In the genomic region with DNA sequence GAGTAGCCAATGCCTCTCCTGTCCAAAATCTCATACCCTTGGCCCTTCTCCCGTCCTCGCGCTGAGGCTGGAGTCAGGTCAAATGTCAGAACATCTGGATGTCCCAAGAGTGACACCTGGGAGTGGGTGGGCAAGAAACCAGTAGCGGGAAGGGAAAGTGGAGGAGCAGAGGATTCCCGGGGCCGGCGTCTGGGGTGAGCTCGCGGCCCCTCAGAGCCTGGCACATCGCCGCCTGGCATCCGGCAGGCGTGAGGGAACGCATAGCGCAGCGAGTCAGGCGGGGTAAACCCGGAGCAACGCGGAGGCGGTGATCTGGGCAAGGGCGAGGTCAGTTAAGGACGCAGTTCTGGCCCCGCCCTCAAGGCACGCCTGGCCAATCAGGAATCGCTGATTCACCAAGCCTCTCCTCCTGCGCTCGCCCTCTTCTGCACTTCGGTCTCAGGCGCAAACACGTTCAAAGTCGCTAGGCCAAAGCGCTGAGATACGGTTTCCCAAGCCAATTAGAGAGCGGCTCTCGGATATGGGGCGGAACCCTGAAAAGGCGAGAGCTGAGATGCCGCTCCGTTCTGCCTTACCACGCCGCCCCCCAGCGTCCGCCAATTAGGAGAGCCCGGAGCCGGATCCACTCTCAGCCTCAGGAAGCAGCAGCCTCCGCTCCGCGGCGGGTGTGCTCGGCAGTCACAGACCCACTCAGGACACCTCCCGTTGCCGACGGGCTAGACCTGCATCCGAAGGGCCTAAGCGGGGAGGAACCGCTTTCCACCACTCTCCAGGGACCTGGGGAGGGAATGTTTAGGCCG, we compare ENCODE assay signal across 8 cellular contexts. TPM values are rescaled to one million over a fixed set of nuclear protein-coding genes. Genes with fewer than 3 reads are reported as not detected.
DNase-seq lines count a peak whose midpoint lies in the region; ATAC-seq and TF ChIP-seq lines count a peak whose summit lies in the region.

No MANE protein-coding gene starts in this region.

- peak overlapping the region; percentile 91 for H3K4me3 Mint-ChIP-seq in activated B cell treated with CpG ODN at 0.5 μM for 24 hours

- H3K36me3 Mint-ChIP-seq in activated B cell treated with CpG ODN at 0.5 μM for 24 hours (ENCODE audit: low read depth): peaks cover 26% of the 10 kb centered on the region

- no peaks in the 10 kb centered on the region for H3K27me3 ChIP-seq in AG04450 (ENCODE audit: control insufficient read depth, insufficient read depth, low read length)
- H3K27me3 ChIP-seq in spleen (replicated peaks in 1 of 7): peaks cover 0 to 16% (median 0%) of the 10 kb centered on the region in 7 donors

- TF ChIP-seq CTCF in AG04450 (IDR thresholded peaks at IDR 0.05; ENCODE audit: low read depth, low read length) (peak; percentile 26; the same call in 1 of the 2 replicates), activated B cell treated with CpG ODN at 0.5 μM for 24 hours (IDR thresholded peaks at IDR 0.05) (no peak), spleen (IDR thresholded peaks at IDR 0.05 in 8 of 11, conservative IDR thresholded peaks at IDR 0.05 in 3 of 11) (peak in 7 of 11 experiments; percentile 10 to 58 (median 27))

- POLR2A ChIA-PET in AG04450 (lab: Yijun Ruan, JAX): interaction anchor here (0.6 to 3.7 kb wide), 9 partner anchors 11 to 363 kb away, joined by 3 to 52 read pairs (median 5); a partner anchor contains a TSS
- POLR2A ChIA-PET in activated B cell treated with CpG ODN at 0.5 μM for 24 hours (lab: Charles Lee): interaction anchor here (0.5 to 5.5 kb wide), 42 partner anchors 10 to 1059 kb away, joined by 3 to 55 read pairs (median 5); a partner anchor contains a TSS

- no peaks in the 10 kb centered on the region for H3K27me3 Mint-ChIP-seq in activated B cell treated with CpG ODN at 0.5 μM for 24 hours

- H3K36me3 ChIP-seq in spleen: peaks cover 0 to 22% (median 0%) of the 10 kb centered on the region in 6 donors

- peak overlapping the region; percentile 80 for H3K4me3 ChIP-seq in AG04450 (ENCODE audit: low read depth, low read length)
- H3K4me3 ChIP-seq in spleen: peak overlapping the region; percentile 36 to 73 (median 52)

- DNase-seq in AG04450 (ENCODE audit: low read depth, low spot score) (peak; percentile 98), NCI-H2227 treated with DMSO at 0.1 percent for 48 hours (lab: John Stamatoyannopoulos, UW) (peak; percentile 99), activated B cell treated with CpG ODN at 0.5 μM for 24 hours (peak; percentile 86), inferior parietal cortex (ENCODE audit: extremely low spot score) (peak; percentile 98), spleen (peak; percentile 98)
- peak; percentile 97 for DNase-seq in central memory CD4-positive, alpha-beta T cell

- CTCF ChIA-PET in AG04450 (lab: Charles Lee) (interaction anchor here (0.6 to 4.7 kb wide), 29 partner anchors 12 to 410 kb away, joined by 3 to 72 read pairs (median 5); a partner anchor contains a TSS), activated B cell treated with CpG ODN at 0.5 μM for 24 hours (lab: Charles Lee) (interaction anchor here (1.1 to 2.5 kb wide), 23 partner anchors 22 to 315 kb away, joined by 3 to 29 read pairs (median 7); a partner anchor contains a TSS)

- peak; percentile 25 to 77 (median 71) for TF ChIP-seq POLR2A in spleen (IDR thresholded peaks at IDR 0.05)

- H3K9me3 ChIP-seq in AG04450 (ENCODE audit: control insufficient read depth, insufficient read depth, low read length): no peaks in the 10 kb centered on the region
- H3K9me3 ChIP-seq in spleen: no peaks in the 10 kb centered on the region

- H3K27ac Mint-ChIP-seq in activated B cell treated with CpG ODN at 0.5 μM for 24 hours: peak overlapping the region; percentile 91

- H3K27ac ChIP-seq in AG04450 (ENCODE audit: low read depth, low read length) (peak overlapping the region; percentile 97), spleen (peak overlapping the region; percentile 89 to 93 (median 91))

- ATAC-seq in GM18907 (IDR thresholded peaks at IDR 0.05; ENCODE audit: unreplicated experiment): peak; percentile 86
- peak; percentile 83 for ATAC-seq in HG03159 (IDR thresholded peaks at IDR 0.05; ENCODE audit: unreplicated experiment)
- peak; percentile 84 for ATAC-seq in activated B cell treated with CpG ODN at 0.5 μM for 24 hours (ENCODE audit: low read depth)

- H3K9me3 Mint-ChIP-seq in activated B cell treated with CpG ODN at 0.5 μM for 24 hours: no peaks in the 10 kb centered on the region

- 0 to 1% (median 0%) methylated on average over 33 to 58 of the region's 58 CpGs for WGBS in spleen, 5 donors

- intact Hi-C loops in activated B cell treated with CpG ODN at 0.5 μM for 24 hours (cut with micrococcal nuclease) (loop anchor here (1.0 to 2.0 kb wide), 14 partner anchors 22 to 364 kb away; a partner anchor contains a TSS), spleen (cut with DNase I; ENCODE audit: low total_unique reads) (loop anchor here (2.0 kb wide), 1 partner anchor 88 kb away; no protein-coding TSS in a partner anchor)

- H3K4me1 Mint-ChIP-seq in activated B cell treated with CpG ODN at 0.5 μM for 24 hours: peaks cover 28% of the 10 kb centered on the region

- peaks cover 10 to 45% (median 29%) of the 10 kb centered on the region in 6 donors for H3K4me1 ChIP-seq in spleen

RNA-seq across cellular contexts. Expression of a gene that starts 22.5 kb away (rescaled TPM):
- 58.0 and 60.4 TPM in 2 replicates for polyA plus RNA-seq in AG04450 (2011; rRNA removed)
- 76.2 and 85.5 TPM in 2 replicates for polyA minus RNA-seq in AG04450 (2011; rRNA and poly(A)+ RNA removed)
- 82.0 and 97.2 TPM in 2 replicates for total RNA-seq in activated B cell treated with CpG ODN at 0.5 μM for 24 hours
- total RNA-seq in spleen: 10 to 100 TPM; 51.0 to 87.7 (median 59.1) TPM
- polyA plus RNA-seq in spleen: 10 to 100 TPM; 31.7 to 51.0 (median 48.5) TPM

RNA-seq across cellular contexts. Expression of a gene that starts 22.7 kb away (rescaled TPM):
- polyA plus RNA-seq in AG04450 (2011; rRNA removed) (5,380 and 5,823 TPM in 2 replicates), spleen (over 10,000 TPM in 2 of 3 donors, 1,000 to 10,000 TPM in 1; 8,573 to 17,605 (median 14,270) TPM)
- polyA minus RNA-seq in AG04450 (2011; rRNA and poly(A)+ RNA removed): 1,310 and 1,466 TPM in 2 replicates
- total RNA-seq in activated B cell treated with CpG ODN at 0.5 μM for 24 hours (4,710 and 5,877 TPM in 2 replicates), spleen (1,000 to 10,000 TPM; 1,471 to 2,906 (median 2,449) TPM)

RNA-seq across cellular contexts. Expression of a gene that starts 27.8 kb away (rescaled TPM):
- polyA plus RNA-seq in AG04450 (2011; rRNA removed) (1.1 and 1.4 TPM in 2 replicates), spleen (10 to 100 TPM; 11.5 to 17.7 (median 13.5) TPM)
- polyA minus RNA-seq in AG04450 (2011; rRNA and poly(A)+ RNA removed): 1.7 and 2.7 TPM in 2 replicates
- total RNA-seq in activated B cell treated with CpG ODN at 0.5 μM for 24 hours (19.1 and 19.4 TPM in 2 replicates), spleen (10 to 100 TPM; 17.6 to 31.6 (median 27.1) TPM)

RNA-seq across cellular contexts. Expression of a gene that starts 39.9 kb away (rescaled TPM):
- polyA plus RNA-seq in AG04450 (2011; rRNA removed) (43.3 and 44.7 TPM in 2 replicates), spleen (100 to 1,000 TPM in 1 of 3 donors, 10 to 100 TPM in 2; 52.6 to 101 (median 96.1) TPM)
- 70.3 and 93.7 TPM in 2 replicates for polyA minus RNA-seq in AG04450 (2011; rRNA and poly(A)+ RNA removed)
- total RNA-seq in activated B cell treated with CpG ODN at 0.5 μM for 24 hours (114 and 117 TPM in 2 replicates), spleen (10 to 100 TPM; 30.5 to 53.1 (median 43.6) TPM)

RNA-seq across cellular contexts. Expression of a gene that starts 40.3 kb away (rescaled TPM):
- polyA plus RNA-seq in AG04450 (2011; rRNA removed) (59.6 and 64.6 TPM in 2 replicates), spleen (100 to 1,000 TPM; 150 to 169 (median 158) TPM)
- 20.2 and 21.1 TPM in 2 replicates for polyA minus RNA-seq in AG04450 (2011; rRNA and poly(A)+ RNA removed)
- total RNA-seq in activated B cell treated with CpG ODN at 0.5 μM for 24 hours (82.8 and 95.1 TPM in 2 replicates), spleen (10 to 100 TPM; 11.3 to 35.7 (median 26.5) TPM)

Comparison
In these comparisons a context has a peak if more than half of its experiments do, and no peak if none do; other contexts are left out.
1. Peak in every context shown above with its lines: DNase-seq, ATAC-seq, H3K4me3 ChIP-seq and H3K27ac ChIP-seq.